Comparison of ENCODE assay signal across 19 cellular contexts in genomic region chr9:107313555-107314096, GRCh38. TPM values are rescaled to one million over a fixed set of nuclear protein-coding genes. Genes with fewer than 3 reads are reported as not detected.
DNase-seq lines count a peak whose midpoint lies in the region; ATAC-seq and TF ChIP-seq lines count a peak whose summit lies in the region.
"Had no signal": no experiment of that assay in that cellular context is flagged by ENCODE, and none has a peak within 500 bp of the region (broad histone marks: within the 10 kb centered on the region; RNA-seq: fewer than 3 reads in every experiment).

No MANE protein-coding gene starts in this region.

- H3K4me1 Mint-ChIP-seq in CD4-positive, alpha-beta T cell (ENCODE audit: low read depth) = peaks cover 85% of the 10 kb centered on the region
- peaks cover 61% of the 10 kb centered on the region for H3K4me1 Mint-ChIP-seq in activated T-helper 17 cell treated with anti-CD3 and anti-CD28 coated beads, Interleukin-2, amount 50 U/mL, for 72 hours
- peaks cover 78 to 91% of the 10 kb centered on the region in 2 donors for H3K4me1 Mint-ChIP-seq in immature natural killer cell
- peaks cover 19% of the 10 kb centered on the region for H3K4me1 Mint-ChIP-seq in CD14-positive monocyte

- no peak overlapping the region for H3K27ac ChIP-seq in CD4-positive, alpha-beta T cell (ENCODE audit: low read depth, low read length)
- H3K27ac ChIP-seq: adrenal gland, cardiac muscle cell, prostate gland, skin epidermis had no signal

- no peaks in the 10 kb centered on the region for H3K27me3 ChIP-seq in CD4-positive, alpha-beta T cell (ENCODE audit: control insufficient read depth, insufficient read depth, low read length)
- H3K27me3 ChIP-seq: adrenal gland, cardiac muscle cell had no signal

- no peaks in the 10 kb centered on the region for H3K9me3 Mint-ChIP-seq in CD4-positive, alpha-beta T cell
- no peaks in the 10 kb centered on the region for H3K9me3 Mint-ChIP-seq in activated T-helper 17 cell treated with anti-CD3 and anti-CD28 coated beads, Interleukin-2, amount 50 U/mL, for 72 hours
- H3K9me3 Mint-ChIP-seq in immature natural killer cell = no peaks in the 10 kb centered on the region
- H3K9me3 Mint-ChIP-seq in CD14-positive monocyte = peaks cover 0 to 7% (median 0%) of the 10 kb centered on the region in 7 donors

- no peak for TF ChIP-seq CTCF in CD4-positive, alpha-beta T cell (IDR thresholded peaks at IDR 0.05)
- no peak for TF ChIP-seq CTCF in GM13977 (IDR thresholded peaks at IDR 0.05; ENCODE audit: extremely low read depth, insufficient read depth, missing control alignments)
- TF ChIP-seq CTCF in CD14-positive monocyte (IDR thresholded peaks at IDR 0.05) = no peak

- no peak for DNase-seq in CD4-positive, alpha-beta T cell
- peak; percentile 27 for DNase-seq in GM13977 (ENCODE audit: low spot score)
- no peak for DNase-seq in immature natural killer cell
- no peak for DNase-seq in stimulated activated naive CD4-positive, alpha-beta T cell treated with Interleukin-2 at 50 U/mL for 16 hours (lab: John Stamatoyannopoulos, UW)
- DNase-seq in CD14-positive monocyte (ENCODE audit: low spot score) = no peak
- no peak for DNase-seq in cortex of kidney (lab: John Stamatoyannopoulos, UW)
- DNase-seq: activated CD8-positive, alpha-beta memory T cell treated with anti-CD3 and anti-CD28 coated beads, Interleukin-2, amount 50 U/mL, for 4 hours; adrenal gland; effector memory CD4-positive, alpha-beta T cell; head of caudate nucleus; Kasumi-1; NCI-H526; SHP77; stimulated activated CD4-positive, alpha-beta T cell treated with anti-CD3 and anti-CD28 coated beads, Interleukin-4, amount 100 ng/mL, for 1 hour had no signal

- in situ Hi-C loops in GM13977 (cut with MboI; ENCODE audit: low pct_unique_long_range_greater_than_20kb, low sequenced_read_pairs, unreplicated experiment) = no loop called here

- intact Hi-C loops in CD4-positive, alpha-beta T cell (cut with DNase I, micrococcal nuclease) = no loop called here
- intact Hi-C loops in CD14-positive monocyte (cut with micrococcal nuclease) = no loop called here

- peaks cover 86% of the 10 kb centered on the region for H3K36me3 Mint-ChIP-seq in CD4-positive, alpha-beta T cell (ENCODE audit: low read depth)
- peaks cover 98% of the 10 kb centered on the region for H3K36me3 Mint-ChIP-seq in activated T-helper 17 cell treated with anti-CD3 and anti-CD28 coated beads, Interleukin-2, amount 50 U/mL, for 72 hours (ENCODE audit: low read depth)
- peaks cover 9 to 38% (median 26%) of the 10 kb centered on the region in 3 donors for H3K36me3 Mint-ChIP-seq in immature natural killer cell
- peaks cover 72 to 77% of the 10 kb centered on the region in 2 donors for H3K36me3 Mint-ChIP-seq in CD14-positive monocyte

- no peak overlapping the region for H3K4me3 Mint-ChIP-seq in CD4-positive, alpha-beta T cell
- H3K4me3 Mint-ChIP-seq in activated T-helper 17 cell treated with anti-CD3 and anti-CD28 coated beads, Interleukin-2, amount 50 U/mL, for 72 hours = peak overlapping the region; percentile 0
- peak overlapping the region in 4 of 5 donors; percentile 2 to 43 (median 15) for H3K4me3 Mint-ChIP-seq in immature natural killer cell
- no peak overlapping the region for H3K4me3 Mint-ChIP-seq in CD14-positive monocyte

- no peaks in the 10 kb centered on the region for H3K9me3 ChIP-seq in CD4-positive, alpha-beta T cell (ENCODE audit: control insufficient read depth, low read length)
- H3K9me3 ChIP-seq: adrenal gland, prostate gland had no signal

- no peaks in the 10 kb centered on the region for H3K27me3 Mint-ChIP-seq in CD4-positive, alpha-beta T cell
- H3K27me3 Mint-ChIP-seq in activated T-helper 17 cell treated with anti-CD3 and anti-CD28 coated beads, Interleukin-2, amount 50 U/mL, for 72 hours = no peaks in the 10 kb centered on the region
- H3K27me3 Mint-ChIP-seq in immature natural killer cell (ENCODE audit: low read depth in 3 of 3) (peaks cover 1 to 11% (median 2%) of the 10 kb centered on the region in 3 donors), CD14-positive monocyte (ENCODE audit: low read depth in 3 of 3) (peaks cover 0 to 1% (median 0%) of the 10 kb centered on the region in 3 donors)

- POLR2A ChIA-PET in CD4-positive, alpha-beta T cell (lab: Charles Lee) = no interaction called here

- CTCF ChIA-PET in CD4-positive, alpha-beta T cell (lab: Charles Lee) = no interaction called here

- ATAC-seq in CD4-positive, alpha-beta T cell (ENCODE audit: poor library complexity) = no peak
- ATAC-seq in activated T-helper 17 cell treated with anti-CD3 and anti-CD28 coated beads, Interleukin-2, amount 50 U/mL, for 72 hours (replicated peaks) = peak; percentile 69
- ATAC-seq in HG03175 (IDR thresholded peaks at IDR 0.05; ENCODE audit: unreplicated experiment) = no peak

- H3K27ac Mint-ChIP-seq in CD4-positive, alpha-beta T cell = peak overlapping the region; percentile 13
- peak overlapping the region; percentile 20 for H3K27ac Mint-ChIP-seq in activated T-helper 17 cell treated with anti-CD3 and anti-CD28 coated beads, Interleukin-2, amount 50 U/mL, for 72 hours
- H3K27ac Mint-ChIP-seq in immature natural killer cell (peak overlapping the region in 4 of 6 donors; percentile 4 to 62 (median 30)), CD14-positive monocyte (peak overlapping the region in 1 of 7 donors; percentile 2)

RNA-seq across cellular contexts. Expression of gene RAD23B, which starts 30.5 kb away (rescaled TPM):
- 10 to 100 TPM; 63.8 to 68.1 TPM for total RNA-seq in CD4-positive, alpha-beta T cell
- total RNA-seq in activated T-helper 17 cell treated with anti-CD3 and anti-CD28 coated beads, Interleukin-2, amount 50 U/mL, for 72 hours = 100 to 1,000 TPM in 1 of 2 donors, 10 to 100 TPM in 1; 67.7 to 113 TPM
- polyA plus RNA-seq in immature natural killer cell (10 to 100 TPM; 16.9 to 31.7 (median 17.3) TPM), CD14-positive monocyte (10 to 100 TPM; 21.6 to 24.7 TPM)

Comparison
In these comparisons a context has a peak if more than half of its experiments do, and no peak if none do; other contexts are left out.
1. H3K4me3 Mint-ChIP-seq: peak in activated T-helper 17 cell treated with anti-CD3 and anti-CD28 coated beads, Interleukin-2, amount 50 U/mL, for 72 hours (single experiment) and immature natural killer cell (4 of 5); none in CD4-positive, alpha-beta T cell (single experiment) and CD14-positive monocyte (0 of 2).